ENCODE assay signal across 1 cellular context in genomic region chr5:177520906-177521513, GRCh38.
TF ChIP-seq lines count a peak whose summit lies in the region.

No MANE protein-coding gene starts in this region.

TF ChIP-seq in GM23338, 12 proteins besides CTCF, POLR2A, EP300 and RAD21:
- TF ChIP-seq ZNF462 (CRISPR knock-in tag; IDR thresholded peaks at IDR 0.05) (no peak), ETS1 (IDR thresholded peaks at IDR 0.05) (no peak), REST (IDR thresholded peaks at IDR 0.05; ENCODE audit: unreplicated experiment) (no peak), EZH2 (IDR thresholded peaks at IDR 0.05; ENCODE audit: low read depth, unreplicated experiment) (no peak), STAT1 (IDR thresholded peaks at IDR 0.05; ENCODE audit: unreplicated experiment) (no peak), POLR2AphosphoS5 (IDR thresholded peaks at IDR 0.05; ENCODE audit: low read depth) (no peak), ZNF331 (CRISPR knock-in tag; IDR thresholded peaks at IDR 0.05; ENCODE audit: low read depth) (no peak), NANOG (IDR thresholded peaks at IDR 0.05; ENCODE audit: borderline replicate concordance) (no peak), ZNF114 (CRISPR knock-in tag; IDR thresholded peaks at IDR 0.05) (no peak), CREB1 (CRISPR knock-in tag; IDR thresholded peaks at IDR 0.05; ENCODE audit: low read depth) (no peak), JUNB (IDR thresholded peaks at IDR 0.05; ENCODE audit: unreplicated experiment) (no peak), EZH2phosphoT487 (IDR thresholded peaks at IDR 0.05; ENCODE audit: unreplicated experiment) (no peak)
